ENCODE assay signal across 34 cellular contexts in genomic region chr5:119808024-119808423, GRCh38.
"Had no signal": no experiment of that assay in that cellular context is flagged by ENCODE, and none has a peak within 500 bp of the region (broad histone marks: within the 10 kb centered on the region; RNA-seq: fewer than 3 reads in every experiment).

No MANE protein-coding gene starts in this region.

- FAIRE-seq: astrocyte, bronchial epithelial cell had no signal

- H3K27me3 ChIP-seq: adrenal gland, ascending aorta, body of pancreas, brain microvascular endothelial cell, breast epithelium, cardiac muscle cell had no signal

- H3K4me1 ChIP-seq: adrenal gland, body of pancreas, breast epithelium had no signal

- H3K9me3 ChIP-seq: adrenal gland, body of pancreas had no signal

- DNase-seq: activated effector memory CD4-positive, alpha-beta T cell treated with anti-CD3 and anti-CD28 coated beads, Interleukin-2, amount 50 U/mL, for 16 hours; activated effector memory CD4-positive, alpha-beta T cell treated with Interleukin-2 at 50 U/mL for 16 hours; activated gamma-delta T cell; activated gamma-delta T cell treated with Interleukin-2 at 50 U/mL for 16 hours; activated naive CD4-positive, alpha-beta T cell; activated naive CD4-positive, alpha-beta T cell treated with anti-CD3 and anti-CD28 coated beads for 36 hours; activated naive CD4-positive, alpha-beta T cell treated with anti-CD3 and anti-CD28 coated beads, Interleukin-2, amount 10 ng/mL, durations not matched to agents 7 days and 5 days; activated naive CD4-positive, alpha-beta T cell treated with anti-CD3 and anti-CD28 coated beads, Interleukin-2, amount 50 U/mL, for 16 hours; activated naive CD4-positive, alpha-beta T cell treated with Interleukin-2 at 50 U/mL for 16 hours; activated naive CD8-positive, alpha-beta T cell treated with anti-CD3 and anti-CD28 coated beads for 36 hours; activated naive CD8-positive, alpha-beta T cell treated with anti-CD3 and anti-CD28 coated beads, Interleukin-2, amount 10 ng/mL, durations not matched to agents 7 days and 5 days; activated naive CD8-positive, alpha-beta T cell treated with anti-CD3 and anti-CD28 coated beads, Interleukin-2, amount 50 U/mL, for 24 hours; activated T-cell treated with anti-CD3 and anti-CD28 coated beads, Interleukin-2, amount 50 U/mL, for 1 hour; activated T-cell treated with anti-CD3 and anti-CD28 coated beads, Interleukin-2, amount 50 U/mL, for 24 hours; activated T-cell treated with anti-CD3 and anti-CD28 coated beads, Interleukin-2, amount 50 U/mL, for 4 hours; activated T-cell treated with anti-CD3 and anti-CD28 coated beads, Interleukin-2, amount 50 U/mL, for 48 hours; activated T-cell treated with anti-CD3 and anti-CD28 coated beads, Interleukin-2, amount 50 U/mL, for 72 hours; adrenal gland; amniotic stem cell; amygdala; anterior cingulate cortex; aorta; body of pancreas; brain microvascular endothelial cell; caudate nucleus; central memory CD4-positive, alpha-beta T cell; cerebellar nuclear complex had no signal

- H3K27ac ChIP-seq: adrenal gland, ascending aorta, body of pancreas, brain microvascular endothelial cell, breast epithelium, cardiac muscle cell had no signal

- ATAC-seq: activated naive CD4-positive, alpha-beta T cell treated with anti-CD3 and anti-CD28 coated beads, Interleukin-2, amount 50 U/mL, for 72 hours; activated naive CD8-positive, alpha-beta T cell treated with anti-CD3 and anti-CD28 coated beads, Interleukin-2, amount 50 U/mL, for 24 hours; activated T-cell treated with anti-CD3 and anti-CD28 coated beads, Interleukin-2, amount 50 U/mL, for 4 hours; activated T-cell treated with anti-CD3 and anti-CD28 coated beads, Interleukin-2, amount 50 U/mL, for 72 hours; activated T-helper 17 cell treated with anti-CD3 and anti-CD28 coated beads, Interleukin-2, amount 50 U/mL, for 72 hours; body of pancreas had no signal

- H3K36me3 ChIP-seq: adrenal gland, ascending aorta, brain microvascular endothelial cell, breast epithelium, cardiac muscle cell had no signal

- H3K4me3 ChIP-seq: adrenal gland, ascending aorta, body of pancreas, breast epithelium, cardiac muscle cell had no signal
